Comparison of ENCODE assay signal across 9 cellular contexts in genomic region chr3:113839551-113839950, GRCh38. TPM values are rescaled to one million over a fixed set of nuclear protein-coding genes. Genes with fewer than 3 reads are reported as not detected.
DNase-seq lines count a peak whose midpoint lies in the region; ATAC-seq and TF ChIP-seq lines count a peak whose summit lies in the region.
"Had no signal": no experiment of that assay in that cellular context is flagged by ENCODE, and none has a peak within 500 bp of the region (broad histone marks: within the 10 kb centered on the region; RNA-seq: fewer than 3 reads in every experiment).

No MANE protein-coding gene starts in this region.

- no peaks in the 10 kb centered on the region for H3K9me3 Mint-ChIP-seq in activated CD4-positive, alpha-beta T cell treated with anti-CD3 and anti-CD28 coated beads, Interleukin-2, amount 10 ng/mL, durations not matched to agents 7 days and 5 days
- H3K9me3 Mint-ChIP-seq in activated CD4-positive, alpha-beta memory T cell treated with anti-CD3 and anti-CD28 coated beads for 36 hours: no peaks in the 10 kb centered on the region
- H3K9me3 Mint-ChIP-seq in stimulated activated effector memory CD8-positive, alpha-beta T cell treated with anti-CD3 and anti-CD28 coated beads, Interleukin-12 subunit alpha, Interleukin-12 subunit beta, amount 100 ng/mL, for 72 hours: no peaks in the 10 kb centered on the region

- no peaks in the 10 kb centered on the region for H3K9me2 ChIP-seq in hepatocyte (replicated peaks; ENCODE audit: insufficient read depth)

- peak overlapping the region; percentile 93 for H2AFZ ChIP-seq in hepatocyte

- DNase-seq in activated CD4-positive, alpha-beta T cell treated with anti-CD3 and anti-CD28 coated beads, Interleukin-2, amount 10 ng/mL, durations not matched to agents 7 days and 5 days: no peak
- DNase-seq in activated CD4-positive, alpha-beta T cell treated with anti-CD3 and anti-CD28 coated beads for 4 hours: no peak
- DNase-seq in activated CD4-positive, alpha-beta memory T cell treated with anti-CD3 and anti-CD28 coated beads for 36 hours: no peak
- no peak for DNase-seq in hepatocyte (ENCODE audit: low spot score)
- no peak for DNase-seq in stimulated activated effector memory CD8-positive, alpha-beta T cell treated with anti-CD3 and anti-CD28 coated beads, Interleukin-12 subunit alpha, Interleukin-12 subunit beta, amount 100 ng/mL, for 72 hours (ENCODE audit: low spot score in 2 of 2)
- DNase-seq: Peyer's patch had no signal

- no peaks in the 10 kb centered on the region for H3K79me2 ChIP-seq in hepatocyte

- ATAC-seq in stimulated activated effector memory CD8-positive, alpha-beta T cell treated with anti-CD3 and anti-CD28 coated beads, Interleukin-12 subunit alpha, Interleukin-12 subunit beta, amount 100 ng/mL, for 72 hours: no peak
- ATAC-seq in GM21786 (IDR thresholded peaks at IDR 0.05; ENCODE audit: unreplicated experiment) (no peak), HG02973 (IDR thresholded peaks at IDR 0.05; ENCODE audit: unreplicated experiment) (no peak), HG03342 (IDR thresholded peaks at IDR 0.05; ENCODE audit: unreplicated experiment) (no peak)

- no peak for TF ChIP-seq CTCF in hepatocyte (IDR thresholded peaks at IDR 0.05; ENCODE audit: poor library complexity)

- no peaks in the 10 kb centered on the region for H3K9me3 ChIP-seq in hepatocyte (ENCODE audit: low read depth)
- H3K9me3 ChIP-seq: Peyer's patch had no signal

- CTCF ChIA-PET in activated CD4-positive, alpha-beta T cell treated with anti-CD3 and anti-CD28 coated beads, Interleukin-2, amount 10 ng/mL, durations not matched to agents 7 days and 5 days (lab: Charles Lee): interaction anchor here (1.1 to 1.9 kb wide), 3 partner anchors 34 to 451 kb away, joined by 3 to 8 read pairs (median 3); no protein-coding TSS in a partner anchor
- CTCF ChIA-PET in activated CD4-positive, alpha-beta memory T cell treated with anti-CD3 and anti-CD28 coated beads for 36 hours (lab: Charles Lee): interaction anchor here (0.7 to 4.5 kb wide), 5 partner anchors 74 to 103 kb away, joined by 3 to 27 read pairs (median 3); partner anchors contain the start of gene NAA50

- 83% methylated on average over 2 of the region's 2 CpGs for WGBS in hepatocyte (ENCODE audit: low lambda C conversion rate, missing lambda C conversion rate)

- no peak overlapping the region for H3K27ac Mint-ChIP-seq in activated CD4-positive, alpha-beta T cell treated with anti-CD3 and anti-CD28 coated beads, Interleukin-2, amount 10 ng/mL, durations not matched to agents 7 days and 5 days
- no peak overlapping the region for H3K27ac Mint-ChIP-seq in activated CD4-positive, alpha-beta memory T cell treated with anti-CD3 and anti-CD28 coated beads for 36 hours
- H3K27ac Mint-ChIP-seq in stimulated activated effector memory CD8-positive, alpha-beta T cell treated with anti-CD3 and anti-CD28 coated beads, Interleukin-12 subunit alpha, Interleukin-12 subunit beta, amount 100 ng/mL, for 72 hours: no peak overlapping the region

- intact Hi-C loops in activated CD4-positive, alpha-beta memory T cell treated with anti-CD3 and anti-CD28 coated beads for 36 hours (cut with micrococcal nuclease): loop anchor here (1.0 to 5.0 kb wide), 3 partner anchors 74 to 218 kb away; partner anchors contain the start of genes ATP6V1A, CCDC191, NAA50 and QTRT2

- peak overlapping the region; percentile 69 for H3K4me3 ChIP-seq in hepatocyte

- H3K4me3 Mint-ChIP-seq in activated CD4-positive, alpha-beta T cell treated with anti-CD3 and anti-CD28 coated beads, Interleukin-2, amount 10 ng/mL, durations not matched to agents 7 days and 5 days: peak overlapping the region; percentile 70
- peak overlapping the region; percentile 68 for H3K4me3 Mint-ChIP-seq in activated CD4-positive, alpha-beta memory T cell treated with anti-CD3 and anti-CD28 coated beads for 36 hours
- peak overlapping the region; percentile 63 for H3K4me3 Mint-ChIP-seq in stimulated activated effector memory CD8-positive, alpha-beta T cell treated with anti-CD3 and anti-CD28 coated beads, Interleukin-12 subunit alpha, Interleukin-12 subunit beta, amount 100 ng/mL, for 72 hours

- H3K36me3 Mint-ChIP-seq in activated CD4-positive, alpha-beta T cell treated with anti-CD3 and anti-CD28 coated beads, Interleukin-2, amount 10 ng/mL, durations not matched to agents 7 days and 5 days (ENCODE audit: low read depth): no peaks in the 10 kb centered on the region
- H3K36me3 Mint-ChIP-seq in activated CD4-positive, alpha-beta memory T cell treated with anti-CD3 and anti-CD28 coated beads for 36 hours: no peaks in the 10 kb centered on the region
- H3K36me3 Mint-ChIP-seq in stimulated activated effector memory CD8-positive, alpha-beta T cell treated with anti-CD3 and anti-CD28 coated beads, Interleukin-12 subunit alpha, Interleukin-12 subunit beta, amount 100 ng/mL, for 72 hours: no peaks in the 10 kb centered on the region

- no peaks in the 10 kb centered on the region for H3K4me1 ChIP-seq in hepatocyte (ENCODE audit: insufficient read depth)
- H3K4me1 ChIP-seq: Peyer's patch had no signal

- peak overlapping the region; percentile 92 for H3K4me2 ChIP-seq in hepatocyte

- no peak overlapping the region for H3K27ac ChIP-seq in hepatocyte

- no peaks in the 10 kb centered on the region for H4K20me1 ChIP-seq in hepatocyte (ENCODE audit: insufficient read depth, poor library complexity, severe bottlenecking)

- POLR2A ChIA-PET in activated CD4-positive, alpha-beta T cell treated with anti-CD3 and anti-CD28 coated beads, Interleukin-2, amount 10 ng/mL, durations not matched to agents 7 days and 5 days (lab: Charles Lee): no interaction called here
- POLR2A ChIA-PET in activated CD4-positive, alpha-beta memory T cell treated with anti-CD3 and anti-CD28 coated beads for 36 hours (lab: Charles Lee): no interaction called here

- no peaks in the 10 kb centered on the region for H3K27me3 ChIP-seq in hepatocyte
- H3K27me3 ChIP-seq: Peyer's patch had no signal

- no peaks in the 10 kb centered on the region for H3K36me3 ChIP-seq in hepatocyte (replicated peaks; ENCODE audit: insufficient read depth, low read depth)
- H3K36me3 ChIP-seq: Peyer's patch had no signal

- peaks cover 2% of the 10 kb centered on the region for H3K27me3 Mint-ChIP-seq in activated CD4-positive, alpha-beta T cell treated with anti-CD3 and anti-CD28 coated beads, Interleukin-2, amount 10 ng/mL, durations not matched to agents 7 days and 5 days
- no peaks in the 10 kb centered on the region for H3K27me3 Mint-ChIP-seq in activated CD4-positive, alpha-beta memory T cell treated with anti-CD3 and anti-CD28 coated beads for 36 hours

- peaks cover 9% of the 10 kb centered on the region for H3K4me1 Mint-ChIP-seq in activated CD4-positive, alpha-beta T cell treated with anti-CD3 and anti-CD28 coated beads, Interleukin-2, amount 10 ng/mL, durations not matched to agents 7 days and 5 days
- peaks cover 6% of the 10 kb centered on the region for H3K4me1 Mint-ChIP-seq in activated CD4-positive, alpha-beta memory T cell treated with anti-CD3 and anti-CD28 coated beads for 36 hours (ENCODE audit: low read depth)
- no peaks in the 10 kb centered on the region for H3K4me1 Mint-ChIP-seq in stimulated activated effector memory CD8-positive, alpha-beta T cell treated with anti-CD3 and anti-CD28 coated beads, Interleukin-12 subunit alpha, Interleukin-12 subunit beta, amount 100 ng/mL, for 72 hours

RNA-seq across cellular contexts. Expression of gene GRAMD1C, which starts 1.0 kb away (rescaled TPM):
- total RNA-seq in activated CD4-positive, alpha-beta T cell treated with anti-CD3 and anti-CD28 coated beads, Interleukin-2, amount 10 ng/mL, durations not matched to agents 7 days and 5 days: under 1 TPM; 0.29 to 0.35 TPM
- 1 to 10 TPM in 1 of 2 experiments, under 1 TPM in 1; 0.64 to 1.2 TPM for total RNA-seq in activated CD4-positive, alpha-beta memory T cell treated with anti-CD3 and anti-CD28 coated beads for 36 hours
- total RNA-seq in hepatocyte: 2.8 TPM in 2 replicates
- 0.57 and 0.97 TPM in 2 replicates for polyA plus RNA-seq in hepatocyte
